Comparison of ENCODE assay signal across 1 cellular context in genomic region chr6:3822747-3823445, GRCh38.
TF ChIP-seq lines count a peak whose summit lies in the region.

No MANE protein-coding gene starts in this region.

TF ChIP-seq in endothelial cell of umbilical vein, 7 proteins besides CTCF, POLR2A, EP300 and RAD21:
- no peak for TF ChIP-seq POLR2AphosphoS5 (IDR thresholded peaks at IDR 0.05; ENCODE audit: insufficient read depth, low read depth, low read length)
- no peak for TF ChIP-seq EZH2 (IDR thresholded peaks at IDR 0.05; ENCODE audit: borderline replicate concordance, low read depth, low read length, severe bottlenecking)
- no peak for TF ChIP-seq JUN (IDR thresholded peaks at IDR 0.05; ENCODE audit: borderline replicate concordance, insufficient read depth, insufficient read length, low read depth)
- no peak for TF ChIP-seq GATA2 (IDR thresholded peaks at IDR 0.05; ENCODE audit: insufficient read depth, insufficient read length, low read depth, low read length)
- no peak for TF ChIP-seq FOS (IDR thresholded peaks at IDR 0.05; ENCODE audit: borderline replicate concordance, insufficient read depth, low read length)
- TF ChIP-seq MYC (IDR thresholded peaks at IDR 0.05; ENCODE audit: low read depth, low read length): no peak
- no peak for TF ChIP-seq MAX (IDR thresholded peaks at IDR 0.05; ENCODE audit: insufficient read depth, insufficient read length)
